ENCODE assay signal across 8 cellular contexts in the genomic region with DNA sequence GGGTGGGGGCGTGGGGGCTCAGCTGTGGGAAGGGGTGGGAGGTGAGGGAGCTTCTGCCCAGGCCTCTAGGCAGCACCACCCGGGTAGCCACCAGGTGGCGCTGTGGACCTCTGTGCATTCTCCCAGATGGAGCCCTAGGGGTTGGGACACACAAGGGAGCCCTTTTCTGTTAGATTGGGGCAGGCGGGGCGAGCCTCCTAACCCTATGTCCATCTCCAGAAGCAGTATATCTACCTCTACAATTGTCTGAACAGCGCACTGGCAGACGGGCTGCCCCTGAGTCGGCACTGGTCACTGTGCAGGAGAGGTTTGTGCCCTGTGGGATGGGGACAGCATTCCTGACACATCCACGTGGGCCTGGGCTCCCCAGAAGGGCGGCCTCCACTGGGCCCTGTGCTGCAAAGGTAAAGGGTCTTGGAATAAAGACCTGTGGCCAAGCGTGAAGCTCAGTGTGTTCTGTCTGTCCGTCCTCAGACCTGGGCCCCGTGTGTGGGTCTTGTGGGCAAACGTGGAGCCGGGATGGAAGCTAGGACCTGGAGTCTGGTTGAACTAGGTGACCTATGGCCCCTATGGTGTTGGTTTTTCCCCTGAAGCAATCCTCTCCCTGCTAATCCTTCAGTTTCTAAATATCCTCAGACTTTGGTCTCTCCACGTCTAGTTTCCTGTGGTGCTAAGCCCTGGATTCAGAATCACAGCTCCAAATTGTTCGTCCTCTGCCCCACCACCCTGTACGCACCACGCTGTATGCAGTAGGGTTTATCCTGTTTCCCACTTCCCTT. TPM values are rescaled to one million over a fixed set of nuclear protein-coding genes. Genes with fewer than 3 reads are reported as not detected.
DNase-seq lines count a peak whose midpoint lies in the region; ATAC-seq and TF ChIP-seq lines count a peak whose summit lies in the region.

No MANE protein-coding gene starts in this region.

- TF ChIP-seq CTCF in left lung (IDR thresholded peaks at IDR 0.05), result peak; percentile 87 to 90

- DNase-seq in SHP77 (lab: John Stamatoyannopoulos, UW) (peak; percentile 46 to 55), SHP77 treated with DMSO at 0.1 percent for 48 hours (lab: John Stamatoyannopoulos, UW) (no peak), NCI-H187 (lab: John Stamatoyannopoulos, UW) (peak; percentile 85 to 93), caudate nucleus (lab: John Stamatoyannopoulos, UW) (peak in 53 of 61 donors; percentile 9 to 74 (median 36)), left lung (peak; percentile 73 to 95)
- DNase-seq in activated CD4-positive, CD25-positive, alpha-beta regulatory T cell treated with anti-CD3 and anti-CD28 coated beads, Interleukin-2, amount 50 U/mL, for 72 hours, result peak; percentile 87
- peak; percentile 53 to 78 (median 62) for DNase-seq in stimulated activated CD4-positive, alpha-beta T cell treated with anti-CD3 and anti-CD28 coated beads, TNF-alpha, amount 100 ng/mL, for 24 hours (ENCODE audit: low read depth in 3 of 3)

- intact Hi-C loops in left lung (cut with DNase I), result loop anchor here in 1 of 2 donors (5.0 to 10.0 kb wide), 2 partner anchors 128 to 526 kb away; a partner anchor contains a TSS

- H3K9me3 ChIP-seq in left lung, result no peaks in the 10 kb centered on the region

- peak; percentile 60 for ATAC-seq in left lung
- ATAC-seq in HG03520 (IDR thresholded peaks at IDR 0.05; ENCODE audit: unreplicated experiment), result no peak

- peaks cover 14 to 47% of the 10 kb centered on the region in 2 donors for H3K27me3 ChIP-seq in left lung

- H3K36me3 ChIP-seq in left lung, result no peaks in the 10 kb centered on the region

- no peak overlapping the region for H3K27ac ChIP-seq in caudate nucleus (ENCODE audit: low read depth, low read length)
- H3K27ac ChIP-seq in left lung, result no peak overlapping the region

- H3K4me1 ChIP-seq in left lung, result peaks cover 0 to 13% of the 10 kb centered on the region in 2 donors

- no peak overlapping the region for H3K4me3 ChIP-seq in left lung

RNA-seq across cellular contexts. Expression of a gene that starts 4.4 kb away (rescaled TPM):
- 1 to 10 TPM; 1.5 TPM for total RNA-seq in left lung

RNA-seq across cellular contexts. Expression of a gene that starts 28.8 kb away (rescaled TPM):
- total RNA-seq in left lung, result 10 to 100 TPM in 1 of 2 donors, 1 to 10 TPM in 1; 2.7 to 11.7 TPM

RNA-seq across cellular contexts. Expression of a gene that starts 44.7 kb away (rescaled TPM):
- 100 to 1,000 TPM in 1 of 2 donors, 10 to 100 TPM in 1; 91.2 to 112 TPM for total RNA-seq in left lung
